Comparison of ENCODE assay signal across 1 cellular context in the genomic region with DNA sequence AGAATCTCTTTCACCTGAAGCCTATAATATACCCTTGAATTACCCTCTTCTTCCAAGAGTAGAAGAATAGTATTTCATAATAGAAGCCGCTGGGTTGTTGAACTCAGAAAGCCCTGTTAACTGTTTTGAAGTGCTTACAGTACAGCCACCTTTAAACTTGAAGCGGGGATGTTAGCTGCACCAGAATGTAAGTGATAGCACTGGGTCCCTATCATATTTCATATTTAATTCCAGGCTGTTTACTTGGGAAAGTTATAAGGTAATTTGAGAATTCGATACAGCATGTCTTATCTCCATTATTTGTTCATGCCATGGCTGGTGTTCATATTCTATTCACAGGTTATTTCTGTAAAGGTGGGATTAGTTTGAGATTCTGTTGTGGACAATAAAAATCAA.
TF ChIP-seq lines count a peak whose summit lies in the region.

No MANE protein-coding gene starts in this region.

TF ChIP-seq in HEK293, 187 proteins besides CTCF, POLR2A, EP300 and RAD21 (continued from another document):
- TF ChIP-seq ZNF558 (tag by site-specific recombination; IDR thresholded peaks at IDR 0.05), result 0 out of 2 replicates have a peak, but pooled peaks have one; percentile 22
- TF ChIP-seq ZNF292 (tag by site-specific recombination; IDR thresholded peaks at IDR 0.05; ENCODE audit: borderline replicate concordance, low read depth), result no peak
- peak; percentile 81 for TF ChIP-seq ZNF843 (tag by site-specific recombination; IDR thresholded peaks at IDR 0.05)
- TF ChIP-seq ZNF561 (tag by site-specific recombination; IDR thresholded peaks at IDR 0.05; ENCODE audit: borderline replicate concordance), result peak; percentile 68; the same call in 1 of the 2 replicates
- TF ChIP-seq ZSCAN30 (tag by site-specific recombination; IDR thresholded peaks at IDR 0.05), result 0 out of 2 replicates have a peak, but pooled peaks have one; percentile 42
- 0 out of 2 replicates have a peak, but pooled peaks have one; percentile 23 for TF ChIP-seq ZNF692 (tag by site-specific recombination; IDR thresholded peaks at IDR 0.05)
- TF ChIP-seq SCRT1 (tag by site-specific recombination; IDR thresholded peaks at IDR 0.05; ENCODE audit: borderline replicate concordance), result peak; percentile 62; the same call in 1 of the 2 replicates
- no peak for TF ChIP-seq ZNF501 (tag by site-specific recombination; IDR thresholded peaks at IDR 0.05)
- peak; percentile 74 for TF ChIP-seq ZNF580 (tag by site-specific recombination; IDR thresholded peaks at IDR 0.05)
TF ChIP-seq in HEK293: peak in this region for 24.
